Comparison of ENCODE assay signal across 14 cellular contexts in the genomic region with DNA sequence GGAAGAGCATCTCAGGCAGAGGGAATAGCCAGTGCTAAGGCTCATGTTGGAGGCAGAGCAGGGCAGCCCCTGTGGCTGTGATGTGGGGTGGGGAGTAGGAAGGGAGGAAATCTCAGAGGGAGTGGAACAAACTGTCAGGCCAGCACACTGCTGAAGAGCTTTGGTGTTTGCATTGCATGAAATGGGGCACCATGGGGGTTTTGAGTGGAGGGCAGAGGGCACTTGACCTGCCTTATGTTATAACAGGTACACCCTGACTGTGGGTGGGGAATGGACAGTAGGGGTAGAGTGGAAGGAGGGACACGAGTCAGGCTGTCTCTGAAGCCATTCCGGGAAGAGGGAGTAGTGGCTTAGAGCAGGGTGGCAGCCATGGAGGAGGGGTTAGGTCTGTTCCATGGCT. TPM values are rescaled to one million over a fixed set of nuclear protein-coding genes. Genes with fewer than 3 reads are reported as not detected.
DNase-seq lines count a peak whose midpoint lies in the region; ATAC-seq and TF ChIP-seq lines count a peak whose summit lies in the region.
"Had no signal": no experiment of that assay in that cellular context is flagged by ENCODE, and none has a peak within 500 bp of the region (broad histone marks: within the 10 kb centered on the region; RNA-seq: fewer than 3 reads in every experiment).

No MANE protein-coding gene starts in this region.

- H3K4me3 ChIP-seq in coronary artery, result no peak overlapping the region
- H3K4me3 ChIP-seq in osteoblast (ENCODE audit: insufficient read depth, low read length), result no peak overlapping the region
- H3K4me3 ChIP-seq in upper lobe of right lung, result no peak overlapping the region
- H3K4me3 ChIP-seq: HAP-1, K562 had no signal

- H3K27ac ChIP-seq in coronary artery (no peak overlapping the region), osteoblast (ENCODE audit: low read depth, low read length) (no peak overlapping the region), upper lobe of right lung (no peak overlapping the region)

- ATAC-seq in upper lobe of right lung, result peak; percentile 78
- no peak for ATAC-seq in GM21825 (IDR thresholded peaks at IDR 0.05; ENCODE audit: unreplicated experiment)
- ATAC-seq: K562 had no signal

- no peak overlapping the region for H2AFZ ChIP-seq in osteoblast (ENCODE audit: low read length)

- peaks cover 5% of the 10 kb centered on the region for H3K4me1 ChIP-seq in osteoblast (ENCODE audit: insufficient read depth, low read length)
- H3K4me1 ChIP-seq in upper lobe of right lung, result peaks cover 11% of the 10 kb centered on the region
- H3K4me1 ChIP-seq: BE2C, Caco-2, HAP-1 had no signal

- TF ChIP-seq CTCF in coronary artery (IDR thresholded peaks at IDR 0.05) (no peak), osteoblast (IDR thresholded peaks at IDR 0.05; ENCODE audit: extremely low read depth, low read depth, low read length) (no peak), upper lobe of right lung (IDR thresholded peaks at IDR 0.05) (no peak)

- H3K4me2 ChIP-seq in osteoblast (ENCODE audit: insufficient read depth, low read length), result no peak overlapping the region

- H3K27me3 ChIP-seq in osteoblast (ENCODE audit: insufficient read depth, low read length) (no peaks in the 10 kb centered on the region), upper lobe of right lung (no peaks in the 10 kb centered on the region)
- H3K27me3 ChIP-seq: BE2C had no signal

- DNase-seq in coronary artery (ENCODE audit: low spot score), result peak; percentile 50
- DNase-seq in osteoblast (ENCODE audit: insufficient read length, low spot score, missing footprints), result peak; percentile 26
- DNase-seq in upper lobe of right lung, result peak; percentile 66
- no peak for DNase-seq in activated CD8-positive, alpha-beta memory T cell treated with anti-CD3 and anti-CD28 coated beads for 24 hours
- no peak for DNase-seq in NCI-H2107 treated with DMSO at 0.1 percent for 48 hours (lab: John Stamatoyannopoulos, UW; ENCODE audit: unreplicated experiment)
- DNase-seq: ACHN; BE2C; C1 segment of cervical spinal cord; CD4-positive, alpha-beta T cell; IMR-90 had no signal

- H3K36me3 ChIP-seq in osteoblast (ENCODE audit: insufficient read depth, low read length) (no peaks in the 10 kb centered on the region), upper lobe of right lung (no peaks in the 10 kb centered on the region)
- H3K36me3 ChIP-seq: BE2C, HAP-1 had no signal

- no peaks in the 10 kb centered on the region for H3K79me2 ChIP-seq in osteoblast (ENCODE audit: insufficient read depth, low read length)

- intact Hi-C loops in upper lobe of right lung (cut with DNase I), result no loop called here

- peaks cover 18% of the 10 kb centered on the region for H4K20me1 ChIP-seq in osteoblast (ENCODE audit: insufficient read depth, low read length)

- H3K9me3 ChIP-seq in osteoblast (ENCODE audit: low read depth, low read length), result no peaks in the 10 kb centered on the region
- no peaks in the 10 kb centered on the region for H3K9me3 ChIP-seq in upper lobe of right lung
- H3K9me3 ChIP-seq: BE2C, Caco-2, HAP-1 had no signal

RNA-seq across cellular contexts. Expression of gene PRDM11, which starts 24.0 kb away (rescaled TPM):
- 5.4 and 6.8 TPM in 2 replicates for total RNA-seq in osteoblast
- 18.3 TPM for total RNA-seq in upper lobe of right lung

Comparison
In these comparisons a context has a peak if more than half of its experiments do, and no peak if none do; other contexts are left out.
1. DNase-seq: peak in coronary artery (single experiment), osteoblast (single experiment) and upper lobe of right lung (single experiment); none in activated CD8-positive, alpha-beta memory T cell treated with anti-CD3 and anti-CD28 coated beads for 24 hours (single experiment) and NCI-H2107 treated with DMSO at 0.1 percent for 48 hours (single experiment).